13 cellular contexts compared by ENCODE assay signal in genomic region chrX:20383487-20383886, GRCh38.
"Had no signal": no experiment of that assay in that cellular context is flagged by ENCODE, and none has a peak within 500 bp of the region (broad histone marks: within the 10 kb centered on the region; RNA-seq: fewer than 3 reads in every experiment).

No MANE protein-coding gene starts in this region.

- H3K27ac Mint-ChIP-seq: activated naive CD4-positive, alpha-beta T cell treated with anti-CD3 and anti-CD28 coated beads for 36 hours; WTC11 had no signal

- H3K36me3 Mint-ChIP-seq: WTC11 had no signal

- H3K9me3 ChIP-seq: left lung, ovary had no signal

- H3K27me3 ChIP-seq: adrenal gland, left lung, ovary had no signal

- H3K4me1 ChIP-seq: adrenal gland, left lung had no signal

- H3K4me3 Mint-ChIP-seq: activated CD4-positive, alpha-beta T cell treated with anti-CD3 and anti-CD28 coated beads, Interleukin-2, amount 10 ng/mL, durations not matched to agents 24 days and 14 days; activated naive CD4-positive, alpha-beta T cell treated with anti-CD3 and anti-CD28 coated beads for 36 hours; neural crest cell; WTC11 had no signal

- H3K4me3 ChIP-seq: adrenal gland, coronary artery, left lung, ovary, skin epidermis had no signal

- H3K36me3 ChIP-seq: adrenal gland, left lung, ovary had no signal

- H3K4me1 Mint-ChIP-seq: neural crest cell, WTC11 had no signal

- H3K27ac ChIP-seq: adrenal gland, coronary artery, left lung, ovary, skin epidermis had no signal

- DNase-seq: central memory CD4-positive, alpha-beta T cell; effector CD4-positive, alpha-beta T cell; foreskin melanocyte; head of caudate nucleus; left lung; ovary had no signal

- H3K9me3 Mint-ChIP-seq: activated CD4-positive, alpha-beta T cell treated with anti-CD3 and anti-CD28 coated beads, Interleukin-2, amount 10 ng/mL, durations not matched to agents 24 days and 14 days; activated naive CD4-positive, alpha-beta T cell treated with anti-CD3 and anti-CD28 coated beads for 36 hours; WTC11 had no signal
